In the genomic region with DNA sequence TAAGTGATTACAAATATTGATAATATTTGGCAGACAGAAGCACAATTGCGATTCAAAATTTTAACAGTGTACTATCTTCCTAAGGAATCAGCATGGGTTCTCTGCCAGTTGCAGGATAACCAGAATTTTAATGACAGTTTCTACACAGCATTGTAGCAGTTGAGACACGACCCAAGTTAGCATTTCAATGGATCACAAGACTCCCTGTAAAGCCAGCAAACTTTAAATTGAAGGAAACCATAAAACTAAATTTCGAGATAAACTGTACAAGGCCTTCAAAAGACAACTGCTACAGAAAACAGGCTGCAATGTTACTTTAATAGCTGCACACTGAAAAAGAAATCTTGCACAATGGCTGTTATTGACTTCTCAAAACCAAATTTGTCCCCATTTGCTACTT, we compare ENCODE assay signal across 18 cellular contexts.
DNase-seq lines count a peak whose midpoint lies in the region; ATAC-seq, FAIRE-seq and TF ChIP-seq lines count a peak whose summit lies in the region.
"Had no signal": no experiment of that assay in that cellular context is flagged by ENCODE, and none has a peak within 500 bp of the region (broad histone marks: within the 10 kb centered on the region; RNA-seq: fewer than 3 reads in every experiment).

No MANE protein-coding gene starts in this region.

- FAIRE-seq in GM12891 (lab: Jason Lieb, UNC): no peak

- H3K9me2 ChIP-seq in hepatocyte (replicated peaks; ENCODE audit: insufficient read depth): no peaks in the 10 kb centered on the region

- DNase-seq in SJSA1 (ENCODE audit: low read depth in 1 of 2, low spot score in 2 of 2) (no peak), hepatocyte (ENCODE audit: low spot score) (no peak), gastrocnemius medialis (no peak), GM12891 (ENCODE audit: insufficient read length, low spot score) (no peak), sciatic nerve (ENCODE audit: low spot score) (no peak)
- DNase-seq: activated CD4-positive, alpha-beta T cell treated with anti-CD3 and anti-CD28 coated beads, Interleukin-2, amount 50 U/mL, for 1 hour; foreskin melanocyte; Karpas-422; left cardiac atrium; NCI-H1105; stimulated activated CD4-positive, alpha-beta T cell treated with anti-CD3 and anti-CD28 coated beads, Interleukin-4, amount 100 ng/mL, for 4 hours; SW 1271 had no signal

- H3K4me3 ChIP-seq in HEK293 (ENCODE audit: low read depth, low read length) (no peak overlapping the region; the same call in 1 of the 2 replicates), SJSA1 (no peak overlapping the region), hepatocyte (no peak overlapping the region), gastrocnemius medialis (no peak overlapping the region)
- H3K4me3 ChIP-seq: skin epidermis had no signal

- POLR2A ChIA-PET in HEK293 (lab: Yijun Ruan, JAX): no interaction called here

- no peak for TF ChIP-seq CTCF in HEK293 (tag by site-specific recombination; IDR thresholded peaks at IDR 0.05)
- no peak for TF ChIP-seq CTCF in hepatocyte (IDR thresholded peaks at IDR 0.05; ENCODE audit: poor library complexity)
- no peak for TF ChIP-seq CTCF in gastrocnemius medialis (IDR thresholded peaks at IDR 0.05 in 4 of 5, conservative IDR thresholded peaks at IDR 0.05 in 1 of 5)

- H3K27ac ChIP-seq in HEK293 (ENCODE audit: extremely low read depth, low read depth, low read length) (no peak overlapping the region), SJSA1 (peak overlapping the region; percentile 35), hepatocyte (no peak overlapping the region), gastrocnemius medialis (peak overlapping the region; percentile 1 to 77 (median 73))
- H3K27ac ChIP-seq: parathyroid adenoma had no signal

- H3K9me3 ChIP-seq in HEK293 (ENCODE audit: control insufficient read depth, insufficient read depth, low read depth, low read length) (no peaks in the 10 kb centered on the region), SJSA1 (replicated peaks) (no peaks in the 10 kb centered on the region), hepatocyte (ENCODE audit: low read depth) (no peaks in the 10 kb centered on the region), gastrocnemius medialis (no peaks in the 10 kb centered on the region)
- H3K9me3 ChIP-seq: suprapubic skin had no signal

- H3K36me3 ChIP-seq in HEK293 (ENCODE audit: control insufficient read depth in 2 of 2, insufficient read depth in 1 of 2, low read length in 2 of 2) (no peaks in the 10 kb centered on the region), SJSA1 (no peaks in the 10 kb centered on the region), hepatocyte (replicated peaks; ENCODE audit: insufficient read depth, low read depth) (no peaks in the 10 kb centered on the region), gastrocnemius medialis (no peaks in the 10 kb centered on the region)
- H3K36me3 ChIP-seq: suprapubic skin had no signal

- intact Hi-C loops in gastrocnemius medialis (cut with DNase I; ENCODE audit: low total_unique reads): loop anchor here (5.0 to 10.0 kb wide), 4 partner anchors 40 to 282 kb away; no protein-coding TSS in a partner anchor
- intact Hi-C loops in sciatic nerve (cut with DNase I): no loop called here

- in situ Hi-C loops in gastrocnemius medialis (cut with MboI; ENCODE audit: low sequenced_read_pairs in 4 of 4): no loop called here

- H3K79me2 ChIP-seq in hepatocyte: peaks cover 97% of the 10 kb centered on the region

- TF ChIP-seq POLR2A in gastrocnemius medialis (IDR thresholded peaks at IDR 0.05) (no peak), GM12891 (IDR thresholded peaks at IDR 0.05; ENCODE audit: low read depth, low read length) (no peak)

- H3K4me1 ChIP-seq in HEK293 (ENCODE audit: control insufficient read depth, insufficient read depth, low read length): peaks cover 26% of the 10 kb centered on the region
- peaks cover 45% of the 10 kb centered on the region for H3K4me1 ChIP-seq in SJSA1 (replicated peaks)
- H3K4me1 ChIP-seq in hepatocyte (ENCODE audit: insufficient read depth): peaks cover 35% of the 10 kb centered on the region
- H3K4me1 ChIP-seq in gastrocnemius medialis: peaks cover 88 to 92% of the 10 kb centered on the region in 2 donors

- ATAC-seq in gastrocnemius medialis (no peak), HG02588 (IDR thresholded peaks at IDR 0.05; ENCODE audit: unreplicated experiment) (no peak), sciatic nerve (no peak), GM18873 (IDR thresholded peaks at IDR 0.05; ENCODE audit: low FRiP score, unreplicated experiment) (no peak)

- no peak overlapping the region for H2AFZ ChIP-seq in hepatocyte
- H2AFZ ChIP-seq: parathyroid adenoma had no signal

- CTCF ChIA-PET in HEK293 (lab: Yijun Ruan, JAX): interaction anchor here (0.9 kb wide), 1 partner anchor 18 kb away, joined by 4 read pairs; no protein-coding TSS in a partner anchor

- H4K20me1 ChIP-seq in hepatocyte (ENCODE audit: insufficient read depth, poor library complexity, severe bottlenecking): peaks cover 85% of the 10 kb centered on the region

- peak overlapping the region; percentile 12 for H3K4me2 ChIP-seq in hepatocyte

- 36% methylated on average over 3 of the region's 3 CpGs for WGBS in hepatocyte (ENCODE audit: low lambda C conversion rate, missing lambda C conversion rate)

- no peaks in the 10 kb centered on the region for H3K27me3 ChIP-seq in SJSA1 (replicated peaks)
- no peaks in the 10 kb centered on the region for H3K27me3 ChIP-seq in hepatocyte
- H3K27me3 ChIP-seq in gastrocnemius medialis: no peaks in the 10 kb centered on the region
- H3K27me3 ChIP-seq: suprapubic skin had no signal

TF ChIP-seq in HEK293, 187 proteins besides CTCF, POLR2A, EP300 and RAD21 (continues in another document):
- TF ChIP-seq OSR2 (tag by site-specific recombination; IDR thresholded peaks at IDR 0.05) (0 out of 2 replicates have a peak, but pooled peaks have one; percentile 12), ZNF354C (tag by site-specific recombination; IDR thresholded peaks at IDR 0.05; ENCODE audit: borderline replicate concordance, low read depth) (no peak), ZNF302 (tag by site-specific recombination; IDR thresholded peaks at IDR 0.05; ENCODE audit: low read depth) (no peak), ZNF26 (tag by site-specific recombination; IDR thresholded peaks at IDR 0.05) (no peak), ZBTB1 (tag by site-specific recombination; IDR thresholded peaks at IDR 0.05) (no peak), ZBTB8A (tag by site-specific recombination; IDR thresholded peaks at IDR 0.05) (no peak), ZNF580 (tag by site-specific recombination; IDR thresholded peaks at IDR 0.05) (no peak), ZNF10 (tag by site-specific recombination; IDR thresholded peaks at IDR 0.05) (no peak), ZNF558 (tag by site-specific recombination; IDR thresholded peaks at IDR 0.05) (no peak)

TF ChIP-seq in GM12891, 5 proteins besides CTCF, POLR2A, EP300 and RAD21:
- TF ChIP-seq TAF1 (IDR thresholded peaks at IDR 0.05; ENCODE audit: low read depth, low read length) (no peak), POU2F2 (IDR thresholded peaks at IDR 0.05; ENCODE audit: low read depth, low read length) (no peak), PAX5 (IDR thresholded peaks at IDR 0.05; ENCODE audit: insufficient read depth, low read length, severe bottlenecking) (no peak), SPI1 (IDR thresholded peaks at IDR 0.05; ENCODE audit: low read depth, low read length) (no peak), POLR2AphosphoS5 (IDR thresholded peaks at IDR 0.05; ENCODE audit: low read depth, low read length) (no peak)

Comparison
In these comparisons a context has a peak if more than half of its experiments do, and no peak if none do; other contexts are left out.
1. H3K27ac ChIP-seq: peak in SJSA1 (single experiment) and gastrocnemius medialis (4 of 4); none in HEK293 (single experiment) and hepatocyte (single experiment).